25 cellular contexts compared by ENCODE assay signal in genomic region chr19:8664671-8665057, GRCh38. TPM values are rescaled to one million over a fixed set of nuclear protein-coding genes. Genes with fewer than 3 reads are reported as not detected.
A peak's percentile ranks its signal among the peaks of the same experiment; 100 is the strongest.
DNase-seq lines count a peak whose midpoint lies in the region; ATAC-seq lines count a peak whose summit lies in the region.
"Had no signal": no experiment of that assay in that cellular context is flagged by ENCODE, and none has a peak within 500 bp of the region (broad histone marks: within the 10 kb centered on the region; RNA-seq: fewer than 3 reads in every experiment).

No MANE protein-coding gene starts in this region.

- H3K4me1 ChIP-seq in effector memory CD4-positive, alpha-beta T cell (ENCODE audit: control insufficient read depth, insufficient read depth, low read length, poor library complexity, severe bottlenecking): peaks cover 24% of the 10 kb centered on the region
- H3K4me1 ChIP-seq in thymus (ENCODE audit: control insufficient read depth, insufficient read depth, low read length): peaks cover 15% of the 10 kb centered on the region
- H3K4me1 ChIP-seq: gastroesophageal sphincter, left lung, parathyroid adenoma, right atrium auricular region, tibial nerve had no signal

- H3K36me3 Mint-ChIP-seq in activated naive CD8-positive, alpha-beta T cell treated with anti-CD3 and anti-CD28 coated beads, Interleukin-2, amount 10 ng/mL, durations not matched to agents 7 days and 5 days: peaks cover 3% of the 10 kb centered on the region
- H3K36me3 Mint-ChIP-seq in activated naive CD8-positive, alpha-beta T cell treated with anti-CD3 and anti-CD28 coated beads for 36 hours: no peaks in the 10 kb centered on the region
- no peaks in the 10 kb centered on the region for H3K36me3 Mint-ChIP-seq in activated CD4-positive, alpha-beta T cell treated with anti-CD3 and anti-CD28 coated beads, Interleukin-2, amount 10 ng/mL, durations not matched to agents 24 days and 14 days (ENCODE audit: low read depth)

- ATAC-seq in activated naive CD8-positive, alpha-beta T cell treated with anti-CD3 and anti-CD28 coated beads, Interleukin-2, amount 10 ng/mL, durations not matched to agents 7 days and 5 days (ENCODE audit: low read depth): no peak
- ATAC-seq: gastroesophageal sphincter, GM23338, left lung had no signal

- peak overlapping the region; percentile 20 for H3K4me3 ChIP-seq in Jurkat, Clone E6-1 (ENCODE audit: low read length)
- peak overlapping the region; percentile 41 for H3K4me3 ChIP-seq in effector memory CD4-positive, alpha-beta T cell (ENCODE audit: insufficient read depth, low read depth, low read length, poor library complexity, severe bottlenecking)
- H3K4me3 ChIP-seq in thymus (ENCODE audit: low read length): peak overlapping the region; percentile 29
- H3K4me3 ChIP-seq: gastroesophageal sphincter, GM23338, left lung, right atrium auricular region, tibial nerve had no signal

- H3K27me3 ChIP-seq in effector memory CD4-positive, alpha-beta T cell (replicated peaks; ENCODE audit: control insufficient read depth, insufficient read depth, low read length, poor library complexity, severe bottlenecking): no peaks in the 10 kb centered on the region
- no peaks in the 10 kb centered on the region for H3K27me3 ChIP-seq in thymus (ENCODE audit: control insufficient read depth, insufficient read depth)
- H3K27me3 ChIP-seq: right atrium auricular region had no signal

- H3K27me3 Mint-ChIP-seq in activated naive CD8-positive, alpha-beta T cell treated with anti-CD3 and anti-CD28 coated beads, Interleukin-2, amount 10 ng/mL, durations not matched to agents 7 days and 5 days: peaks cover 8% of the 10 kb centered on the region
- no peaks in the 10 kb centered on the region for H3K27me3 Mint-ChIP-seq in activated naive CD8-positive, alpha-beta T cell treated with anti-CD3 and anti-CD28 coated beads for 36 hours
- H3K27me3 Mint-ChIP-seq in activated CD4-positive, alpha-beta T cell treated with anti-CD3 and anti-CD28 coated beads, Interleukin-2, amount 10 ng/mL, durations not matched to agents 24 days and 14 days: no peaks in the 10 kb centered on the region

- H3K4me3 Mint-ChIP-seq in activated naive CD8-positive, alpha-beta T cell treated with anti-CD3 and anti-CD28 coated beads, Interleukin-2, amount 10 ng/mL, durations not matched to agents 7 days and 5 days: peak overlapping the region; percentile 8
- no peak overlapping the region for H3K4me3 Mint-ChIP-seq in activated naive CD8-positive, alpha-beta T cell treated with anti-CD3 and anti-CD28 coated beads for 36 hours
- H3K4me3 Mint-ChIP-seq in activated CD4-positive, alpha-beta T cell treated with anti-CD3 and anti-CD28 coated beads, Interleukin-2, amount 10 ng/mL, durations not matched to agents 24 days and 14 days: no peak overlapping the region
- H3K4me3 Mint-ChIP-seq: GM23338 had no signal

- no peak overlapping the region for H3K27ac Mint-ChIP-seq in activated naive CD8-positive, alpha-beta T cell treated with anti-CD3 and anti-CD28 coated beads, Interleukin-2, amount 10 ng/mL, durations not matched to agents 7 days and 5 days
- no peak overlapping the region for H3K27ac Mint-ChIP-seq in activated naive CD8-positive, alpha-beta T cell treated with anti-CD3 and anti-CD28 coated beads for 36 hours
- H3K27ac Mint-ChIP-seq in activated CD4-positive, alpha-beta T cell treated with anti-CD3 and anti-CD28 coated beads, Interleukin-2, amount 10 ng/mL, durations not matched to agents 24 days and 14 days: no peak overlapping the region
- H3K27ac Mint-ChIP-seq: GM23338 had no signal

- WGBS in thymus: 62% methylated on average over 4 of the region's 4 CpGs

- intact Hi-C loops in activated CD4-positive, alpha-beta T cell treated with anti-CD3 and anti-CD28 coated beads, Interleukin-2, amount 10 ng/mL, durations not matched to agents 24 days and 14 days (cut with micrococcal nuclease): loop anchor here (5.0 kb wide), 1 partner anchor 38 kb away; no protein-coding TSS in a partner anchor

- H3K9me3 ChIP-seq in effector memory CD4-positive, alpha-beta T cell (ENCODE audit: control insufficient read depth, low read length): no peaks in the 10 kb centered on the region
- H3K9me3 ChIP-seq in thymus (ENCODE audit: control insufficient read depth): no peaks in the 10 kb centered on the region
- H3K9me3 ChIP-seq: left lung, right atrium auricular region had no signal

- peaks cover 5% of the 10 kb centered on the region for H3K9me3 Mint-ChIP-seq in activated naive CD8-positive, alpha-beta T cell treated with anti-CD3 and anti-CD28 coated beads, Interleukin-2, amount 10 ng/mL, durations not matched to agents 7 days and 5 days
- H3K9me3 Mint-ChIP-seq in activated naive CD8-positive, alpha-beta T cell treated with anti-CD3 and anti-CD28 coated beads for 36 hours: peaks cover 7% of the 10 kb centered on the region
- peaks cover 4% of the 10 kb centered on the region for H3K9me3 Mint-ChIP-seq in activated CD4-positive, alpha-beta T cell treated with anti-CD3 and anti-CD28 coated beads, Interleukin-2, amount 10 ng/mL, durations not matched to agents 24 days and 14 days

- POLR2A ChIA-PET in activated naive CD8-positive, alpha-beta T cell treated with anti-CD3 and anti-CD28 coated beads, Interleukin-2, amount 10 ng/mL, durations not matched to agents 7 days and 5 days (lab: Charles Lee): interaction anchor here (0.6 kb wide), 2 partner anchors 90 to 272 kb away, joined by 3 to 4 read pairs; no protein-coding TSS in a partner anchor

- no peaks in the 10 kb centered on the region for H3K36me3 ChIP-seq in effector memory CD4-positive, alpha-beta T cell (ENCODE audit: control insufficient read depth, insufficient read depth, low read length)
- H3K36me3 ChIP-seq in thymus (ENCODE audit: control insufficient read depth, insufficient read depth): no peaks in the 10 kb centered on the region
- H3K36me3 ChIP-seq: gastroesophageal sphincter, left lung, right atrium auricular region, tibial nerve had no signal

- no peak for DNase-seq in activated naive CD8-positive, alpha-beta T cell treated with anti-CD3 and anti-CD28 coated beads, Interleukin-2, amount 10 ng/mL, durations not matched to agents 7 days and 5 days
- DNase-seq in activated naive CD8-positive, alpha-beta T cell treated with anti-CD3 and anti-CD28 coated beads for 36 hours: no peak
- no peak for DNase-seq in Jurkat, Clone E6-1 (ENCODE audit: low read depth, low spot score)
- DNase-seq in effector memory CD4-positive, alpha-beta T cell: no peak
- no peak for DNase-seq in activated effector memory CD4-positive, alpha-beta T cell treated with Interleukin-2 at 50 U/mL for 16 hours
- no peak for DNase-seq in activated CD4-positive, alpha-beta T cell treated with anti-CD3 and anti-CD28 coated beads, Interleukin-2, amount 10 ng/mL, durations not matched to agents 24 days and 14 days
- no peak for DNase-seq in AG08395 (ENCODE audit: low spot score)
- DNase-seq: cortex of kidney; DMS53; left lung; NCI-H1048; NCI-H1694 treated with DMSO at 0.1 percent for 48 hours; NCI-H2171; NCI-H524 treated with DMSO at 0.1 percent for 48 hours; NK-92 treated with Interleukin-12 subunit alpha and Interleukin-12 subunit beta, amount 100 ng/mL, for 24 hours; SHP77 treated with DMSO at 0.1 percent for 48 hours had no signal

- peaks cover 46% of the 10 kb centered on the region for H3K4me1 Mint-ChIP-seq in activated naive CD8-positive, alpha-beta T cell treated with anti-CD3 and anti-CD28 coated beads, Interleukin-2, amount 10 ng/mL, durations not matched to agents 7 days and 5 days
- H3K4me1 Mint-ChIP-seq in activated naive CD8-positive, alpha-beta T cell treated with anti-CD3 and anti-CD28 coated beads for 36 hours: peaks cover 32% of the 10 kb centered on the region
- H3K4me1 Mint-ChIP-seq in activated CD4-positive, alpha-beta T cell treated with anti-CD3 and anti-CD28 coated beads, Interleukin-2, amount 10 ng/mL, durations not matched to agents 24 days and 14 days: peaks cover 36% of the 10 kb centered on the region
- H3K4me1 Mint-ChIP-seq: GM23338 had no signal

- H3K27ac ChIP-seq in effector memory CD4-positive, alpha-beta T cell (ENCODE audit: insufficient read depth, low read length, poor library complexity, severe bottlenecking): peak overlapping the region; percentile 35
- peak overlapping the region; percentile 18 for H3K27ac ChIP-seq in thymus (ENCODE audit: low read depth)
- H3K27ac ChIP-seq: gastroesophageal sphincter, KMS-11, left lung, parathyroid adenoma, right atrium auricular region, tibial nerve had no signal

RNA-seq across cellular contexts. Expression of gene ACTL9, which starts 33.9 kb away (rescaled TPM):
- total RNA-seq in activated naive CD8-positive, alpha-beta T cell treated with anti-CD3 and anti-CD28 coated beads, Interleukin-2, amount 10 ng/mL, durations not matched to agents 7 days and 5 days: not detected
- not detected for total RNA-seq in activated naive CD8-positive, alpha-beta T cell treated with anti-CD3 and anti-CD28 coated beads for 36 hours
- not detected for polyA plus RNA-seq in Jurkat, Clone E6-1 (2012; ENCODE audit: insufficient read depth, insufficient read length)
- polyA plus RNA-seq in thymus: not detected
- not detected in 2 replicates for total RNA-seq in activated CD4-positive, alpha-beta T cell treated with anti-CD3 and anti-CD28 coated beads, Interleukin-2, amount 10 ng/mL, durations not matched to agents 24 days and 14 days
- total RNA-seq: gastroesophageal sphincter, GM23338, left lung, right atrium auricular region, tibial nerve had no signal
- polyA plus RNA-seq: AG04450, GM23338, neural cell had no signal

RNA-seq across cellular contexts. Expression of gene NFILZ, which starts 34.2 kb away (rescaled TPM):
- not detected for total RNA-seq in activated naive CD8-positive, alpha-beta T cell treated with anti-CD3 and anti-CD28 coated beads, Interleukin-2, amount 10 ng/mL, durations not matched to agents 7 days and 5 days
- not detected for total RNA-seq in activated naive CD8-positive, alpha-beta T cell treated with anti-CD3 and anti-CD28 coated beads for 36 hours
- polyA plus RNA-seq in Jurkat, Clone E6-1 (2012; ENCODE audit: insufficient read depth, insufficient read length): not detected
- polyA plus RNA-seq in thymus: not detected
- not detected in 2 replicates for total RNA-seq in activated CD4-positive, alpha-beta T cell treated with anti-CD3 and anti-CD28 coated beads, Interleukin-2, amount 10 ng/mL, durations not matched to agents 24 days and 14 days
- total RNA-seq: gastroesophageal sphincter, GM23338, left lung, right atrium auricular region, tibial nerve had no signal
- polyA plus RNA-seq: AG04450, GM23338, neural cell had no signal

RNA-seq across cellular contexts. Expression of gene ADAMTS10, which starts 54.1 kb away (rescaled TPM):
- total RNA-seq in activated naive CD8-positive, alpha-beta T cell treated with anti-CD3 and anti-CD28 coated beads, Interleukin-2, amount 10 ng/mL, durations not matched to agents 7 days and 5 days: 10 to 100 TPM; 40.3 to 41.3 TPM
- total RNA-seq in activated naive CD8-positive, alpha-beta T cell treated with anti-CD3 and anti-CD28 coated beads for 36 hours: 1 to 10 TPM; 3.7 to 4.1 TPM
- polyA plus RNA-seq in Jurkat, Clone E6-1 (2012; ENCODE audit: insufficient read depth, insufficient read length): 24.6 TPM
- 41.7 TPM for polyA plus RNA-seq in thymus
- total RNA-seq in activated CD4-positive, alpha-beta T cell treated with anti-CD3 and anti-CD28 coated beads, Interleukin-2, amount 10 ng/mL, durations not matched to agents 24 days and 14 days: 2.4 and 2.5 TPM in 2 replicates

RNA-seq across cellular contexts. Expression of gene OR2Z1, which starts 56.8 kb away (rescaled TPM):
- not detected for total RNA-seq in activated naive CD8-positive, alpha-beta T cell treated with anti-CD3 and anti-CD28 coated beads, Interleukin-2, amount 10 ng/mL, durations not matched to agents 7 days and 5 days
- not detected for total RNA-seq in activated naive CD8-positive, alpha-beta T cell treated with anti-CD3 and anti-CD28 coated beads for 36 hours
- polyA plus RNA-seq in Jurkat, Clone E6-1 (2012; ENCODE audit: insufficient read depth, insufficient read length): not detected
- polyA plus RNA-seq in thymus: not detected
- not detected in 2 replicates for total RNA-seq in activated CD4-positive, alpha-beta T cell treated with anti-CD3 and anti-CD28 coated beads, Interleukin-2, amount 10 ng/mL, durations not matched to agents 24 days and 14 days
- total RNA-seq: gastroesophageal sphincter, GM23338, left lung, right atrium auricular region, tibial nerve had no signal
- polyA plus RNA-seq: AG04450, GM23338, neural cell had no signal

Comparison
In these comparisons a context has a peak if more than half of its experiments do, and no peak if none do; other contexts are left out.
1. RNA of gene ADAMTS10, which starts 54.1 kb away (total RNA-seq): 40.3 to 41.3 TPM in activated naive CD8-positive, alpha-beta T cell treated with anti-CD3 and anti-CD28 coated beads, Interleukin-2, amount 10 ng/mL, durations not matched to agents 7 days and 5 days; 3.7 to 4.1 TPM in activated naive CD8-positive, alpha-beta T cell treated with anti-CD3 and anti-CD28 coated beads for 36 hours and 2.4 to 2.5 TPM in activated CD4-positive, alpha-beta T cell treated with anti-CD3 and anti-CD28 coated beads, Interleukin-2, amount 10 ng/mL, durations not matched to agents 24 days and 14 days; every median in the first group is over 4 times any median in the second.
2. Peak in every context shown above with its lines, with median percentiles within 50 percentile points of each other: H3K4me3 ChIP-seq.